Comparison of ENCODE assay signal across 8 cellular contexts in genomic region chr2:127049927-127050802, GRCh38. TPM values are rescaled to one million over a fixed set of nuclear protein-coding genes. Genes with fewer than 3 reads are reported as not detected.
A peak's percentile ranks its signal among the peaks of the same experiment; 100 is the strongest.
DNase-seq lines count a peak whose midpoint lies in the region; ATAC-seq and TF ChIP-seq lines count a peak whose summit lies in the region.

No MANE protein-coding gene starts in this region.

- ATAC-seq in GM19328 (IDR thresholded peaks at IDR 0.05; ENCODE audit: unreplicated experiment) (peak; percentile 71), HG03521 (IDR thresholded peaks at IDR 0.05; ENCODE audit: unreplicated experiment) (peak; percentile 60)

- no peaks in the 10 kb centered on the region for H3K36me3 Mint-ChIP-seq in type B pancreatic cell

- no peaks in the 10 kb centered on the region for H3K27me3 Mint-ChIP-seq in type B pancreatic cell

- H3K27ac ChIP-seq in BLaER1 = peak overlapping the region; percentile 54
- no peak overlapping the region for H3K27ac ChIP-seq in Peyer's patch

- TF ChIP-seq POLR2A in Peyer's patch (IDR thresholded peaks at IDR 0.05) = no peak

- H3K4me2 ChIP-seq in BLaER1 = peak overlapping the region; percentile 90

- peaks cover 59% of the 10 kb centered on the region for H4K20me1 ChIP-seq in BLaER1

- H3K4me3 ChIP-seq in BLaER1 (no peak overlapping the region), Peyer's patch (no peak overlapping the region), fibroblast of pulmonary artery (replicated peaks; ENCODE audit: low read depth, low read length) (no peak overlapping the region)

- no peak overlapping the region for H3K27ac Mint-ChIP-seq in type B pancreatic cell

- H3K4me1 Mint-ChIP-seq in type B pancreatic cell (ENCODE audit: unreplicated experiment) = peaks cover 13% of the 10 kb centered on the region

- TF ChIP-seq CTCF in Peyer's patch (IDR thresholded peaks at IDR 0.05) (peak; percentile 53 to 95 (median 84)), fibroblast of pulmonary artery (IDR thresholded peaks at IDR 0.05; ENCODE audit: low read length, missing control alignments) (peak; percentile 79), type B pancreatic cell (conservative IDR thresholded peaks at IDR 0.05) (peak; percentile 95)

- H3K4me3 Mint-ChIP-seq in type B pancreatic cell = no peak overlapping the region

- H3K9me3 Mint-ChIP-seq in type B pancreatic cell = no peaks in the 10 kb centered on the region

- H3K36me3 ChIP-seq in BLaER1 (peaks cover 63% of the 10 kb centered on the region), Peyer's patch (peaks cover 0 to 8% (median 0%) of the 10 kb centered on the region in 3 donors)

- H3K4me1 ChIP-seq in BLaER1 (peaks cover 58% of the 10 kb centered on the region), Peyer's patch (peaks cover 0 to 7% (median 7%) of the 10 kb centered on the region in 4 donors)

- H3K27me3 ChIP-seq in BLaER1 (no peaks in the 10 kb centered on the region), Peyer's patch (no peaks in the 10 kb centered on the region)

- 0 out of 2 replicates have a peak overlapping the region, but pooled peaks have one; percentile 4 for H3K9ac ChIP-seq in BLaER1

- DNase-seq in Peyer's patch = peak; percentile 38 to 77 (median 76)
- peak; percentile 49 for DNase-seq in activated T-helper 9 cell treated with anti-CD3 and anti-CD28 coated beads, Interleukin-2, amount 50 U/mL, for 16 hours (ENCODE audit: low read depth)
- DNase-seq in fibroblast of pulmonary artery (ENCODE audit: low read depth) = peak; percentile 63
- DNase-seq in occipital lobe (lab: John Stamatoyannopoulos, UW) = peak; percentile 43
- DNase-seq in type B pancreatic cell (ENCODE audit: extremely low spot score, unreplicated experiment) = no peak

- H3K9me3 ChIP-seq in BLaER1 = peaks cover 8% of the 10 kb centered on the region; the same call in 1 of the 2 replicates
- H3K9me3 ChIP-seq in Peyer's patch = no peaks in the 10 kb centered on the region

RNA-seq across cellular contexts. Expression of gene BIN1, which starts 56.8 kb away (rescaled TPM):
- 10 to 100 TPM; 22.2 to 81.7 (median 47.2) TPM for total RNA-seq in Peyer's patch
- total RNA-seq in occipital lobe = 45.2 TPM
- total RNA-seq in type B pancreatic cell (ENCODE audit: low replicate concordance) = 26.3 and 63.4 TPM in 2 replicates
